12 cellular contexts compared by ENCODE assay signal in genomic region chr1:209774592-209774991, GRCh38. TPM values are rescaled to one million over a fixed set of nuclear protein-coding genes. Genes with fewer than 3 reads are reported as not detected.
DNase-seq lines count a peak whose midpoint lies in the region; ATAC-seq and TF ChIP-seq lines count a peak whose summit lies in the region.
"Had no signal": no experiment of that assay in that cellular context is flagged by ENCODE, and none has a peak within 500 bp of the region (broad histone marks: within the 10 kb centered on the region; RNA-seq: fewer than 3 reads in every experiment).

No MANE protein-coding gene starts in this region.

- H3K27me3 Mint-ChIP-seq in activated naive CD8-positive, alpha-beta T cell: no peaks in the 10 kb centered on the region

- no peaks in the 10 kb centered on the region for H3K9me3 Mint-ChIP-seq in activated naive CD8-positive, alpha-beta T cell (ENCODE audit: low read depth)

- peaks cover 26% of the 10 kb centered on the region for H3K4me1 Mint-ChIP-seq in activated naive CD8-positive, alpha-beta T cell (ENCODE audit: low read depth)

- H3K4me3 Mint-ChIP-seq in activated naive CD8-positive, alpha-beta T cell: no peak overlapping the region

- peak overlapping the region; percentile 77 for H3K27ac Mint-ChIP-seq in activated naive CD8-positive, alpha-beta T cell

- peaks cover 28% of the 10 kb centered on the region for H3K36me3 Mint-ChIP-seq in activated naive CD8-positive, alpha-beta T cell

- no peak for TF ChIP-seq CTCF in GM10266 (IDR thresholded peaks at IDR 0.05; ENCODE audit: control insufficient read depth, insufficient read depth, low read depth, missing control alignments)

- DNase-seq in posterior cingulate gyrus (no peak), mesenteric fat pad (ENCODE audit: low spot score) (no peak), NCI-H748 (lab: John Stamatoyannopoulos, UW; ENCODE audit: unreplicated experiment) (no peak), GM10266 (ENCODE audit: extremely low spot score) (no peak)
- DNase-seq: activated CD4-positive, alpha-beta T cell treated with anti-CD3 and anti-CD28 coated beads, Interleukin-2, amount 50 U/mL, for 48 hours; NCI-H1930 had no signal

- intact Hi-C loops in posterior cingulate gyrus (cut with DNase I): no loop called here

- peak; percentile 68 for ATAC-seq in GM18498 (IDR thresholded peaks at IDR 0.05; ENCODE audit: unreplicated experiment)
- peak; percentile 55 for ATAC-seq in GM19452 (IDR thresholded peaks at IDR 0.05; ENCODE audit: unreplicated experiment)
- ATAC-seq in HG03064 (IDR thresholded peaks at IDR 0.05; ENCODE audit: low read depth, unreplicated experiment): peak; percentile 48

RNA-seq across cellular contexts. Expression of gene C1orf74, which starts 9.8 kb away (rescaled TPM):
- total RNA-seq in mesenteric fat pad: 1.2 TPM

RNA-seq across cellular contexts. Expression of gene TRAF3IP3, which starts 18.7 kb away (rescaled TPM):
- 3.7 TPM for total RNA-seq in mesenteric fat pad
- total RNA-seq: bronchial epithelial cell, pulmonary artery endothelial cell had no signal

RNA-seq across cellular contexts. Expression of gene IRF6, which starts 31.4 kb away (rescaled TPM):
- total RNA-seq in mesenteric fat pad: 0.74 TPM

RNA-seq across cellular contexts. Expression of gene UTP25, which starts 53.2 kb away (rescaled TPM):
- total RNA-seq in mesenteric fat pad: 7.3 TPM
